ENCODE assay signal across 12 cellular contexts in genomic region chr2:112944971-112945370, GRCh38. TPM values are rescaled to one million over a fixed set of nuclear protein-coding genes. Genes with fewer than 3 reads are reported as not detected.
"Had no signal": no experiment of that assay in that cellular context is flagged by ENCODE, and none has a peak within 500 bp of the region (broad histone marks: within the 10 kb centered on the region; RNA-seq: fewer than 3 reads in every experiment).

No MANE protein-coding gene starts in this region.

- H3K9me3 ChIP-seq: HAP-1 had no signal

- FAIRE-seq: HTR-8/SVneo had no signal

- H3K4me1 ChIP-seq: HAP-1 had no signal

- H3K27ac ChIP-seq: GM23248, KMS-11 had no signal

- H3K4me3 ChIP-seq: GM23248, HAP-1 had no signal

- H3K4me2 ChIP-seq: KMS-11 had no signal

- H3K9ac ChIP-seq: GM23248, KMS-11 had no signal

- H3K36me3 ChIP-seq: HAP-1 had no signal

- H2AFZ ChIP-seq: GM23248 had no signal

- DNase-seq: GM23248, GOT3, H7, HFFc6, Karpas-422, KBM-7 had no signal

RNA-seq across cellular contexts. Expression of gene IL36G, which starts 32.8 kb away (rescaled TPM):
- total RNA-seq: GM23248, H4, H7, HFFc6, HT-29, LHCN-M2 had no signal
- polyA plus RNA-seq: GM23248 had no signal

RNA-seq across cellular contexts. Expression of gene IL37, which starts 34.0 kb away (rescaled TPM):
- total RNA-seq: GM23248, H4, HFFc6, HT-29 had no signal
- polyA plus RNA-seq: GM23248 had no signal
